ENCODE assay signal across 1 cellular context in the genomic region with DNA sequence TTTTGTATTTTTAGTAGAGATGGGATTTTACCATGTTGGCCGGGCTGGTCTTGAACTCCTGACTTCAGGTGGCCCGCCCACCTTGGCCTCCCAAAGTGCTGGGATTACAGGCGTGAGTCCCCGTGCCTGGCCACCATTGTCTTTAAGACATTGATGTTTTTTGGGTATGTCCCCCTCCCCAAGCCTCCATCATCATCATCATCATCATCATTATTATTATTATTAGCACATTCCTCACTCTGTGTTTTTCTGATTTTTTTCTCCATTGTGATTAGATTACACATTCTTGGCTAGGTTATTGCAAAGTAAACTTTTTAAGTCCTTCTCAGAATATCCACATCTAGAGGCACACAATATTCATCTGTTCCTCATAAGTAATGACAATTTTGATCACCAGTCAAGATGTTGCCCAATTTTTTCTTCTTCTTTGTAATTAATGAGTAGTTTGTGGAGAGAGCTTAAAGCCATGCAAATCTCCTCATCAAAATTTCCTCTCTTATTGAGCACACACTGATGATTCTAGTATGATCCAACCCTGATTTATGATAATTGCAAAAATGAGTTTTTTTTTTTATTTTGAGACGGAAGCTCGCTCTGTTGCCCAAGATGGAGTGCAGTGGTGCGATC.
TF ChIP-seq lines count a peak whose summit lies in the region.

No MANE protein-coding gene starts in this region.

TF ChIP-seq in SK-N-SH treated with all-trans-retinoic acid at 6 μM for 48 hours, 23 proteins besides CTCF, POLR2A, EP300 and RAD21 (continued from another document):
- TF ChIP-seq ZNF565 (CRISPR knock-in tag; conservative IDR thresholded peaks at IDR 0.05; ENCODE audit: low read depth) (no peak), ZC3H10 (CRISPR knock-in tag; IDR thresholded peaks at IDR 0.05) (no peak), TCF4 (CRISPR knock-in tag; IDR thresholded peaks at IDR 0.05; ENCODE audit: borderline replicate concordance) (no peak), ARNTL (CRISPR knock-in tag; IDR thresholded peaks at IDR 0.05; ENCODE audit: borderline replicate concordance, low read depth) (no peak), ESRRG (CRISPR knock-in tag; IDR thresholded peaks at IDR 0.05) (no peak), TOX (CRISPR knock-in tag; IDR thresholded peaks at IDR 0.05; ENCODE audit: borderline replicate concordance) (no peak), RARB (CRISPR knock-in tag; IDR thresholded peaks at IDR 0.05) (no peak)
- TF ChIP-seq, protein P1, sequence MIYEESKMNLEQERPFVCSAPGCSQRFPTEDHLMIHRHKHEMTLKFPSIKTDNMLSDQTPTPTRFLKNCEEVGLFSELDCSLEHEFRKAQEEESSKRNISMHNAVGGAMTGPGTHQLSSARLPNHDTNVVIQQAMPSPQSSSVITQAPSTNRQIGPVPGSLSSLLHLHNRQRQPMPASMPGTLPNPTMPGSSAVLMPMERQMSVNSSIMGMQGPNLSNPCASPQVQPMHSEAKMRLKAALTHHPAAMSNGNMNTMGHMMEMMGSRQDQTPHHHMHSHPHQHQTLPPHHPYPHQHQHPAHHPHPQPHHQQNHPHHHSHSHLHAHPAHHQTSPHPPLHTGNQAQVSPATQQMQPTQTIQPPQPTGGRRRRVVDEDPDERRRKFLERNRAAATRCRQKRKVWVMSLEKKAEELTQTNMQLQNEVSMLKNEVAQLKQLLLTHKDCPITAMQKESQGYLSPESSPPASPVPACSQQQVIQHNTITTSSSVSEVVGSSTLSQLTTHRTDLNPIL (CRISPR knock-in tag; IDR thresholded peaks at IDR 0.05; ENCODE audit: low read depth) = no peak
